In the genomic region with DNA sequence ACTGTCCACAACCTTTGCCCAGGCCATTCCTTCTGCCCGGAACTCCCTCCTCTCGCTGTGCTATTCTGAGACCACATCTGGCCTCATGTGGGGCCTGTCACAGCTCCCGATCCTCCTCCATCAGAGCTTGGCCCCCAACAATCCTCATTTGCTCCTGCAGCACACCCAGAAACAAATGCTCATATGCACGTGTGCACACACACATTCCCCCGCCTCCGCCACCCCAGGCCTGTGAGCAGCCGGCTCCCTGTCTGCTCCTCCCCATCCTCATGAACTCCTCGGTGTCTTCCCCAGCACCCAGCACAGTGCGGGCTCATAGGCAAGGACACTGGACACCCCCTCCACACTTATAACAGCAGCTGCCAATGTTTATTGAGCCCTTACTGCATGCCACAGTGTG, we compare ENCODE assay signal across 16 cellular contexts. TPM values are rescaled to one million over a fixed set of nuclear protein-coding genes. Genes with fewer than 3 reads are reported as not detected.
DNase-seq lines count a peak whose midpoint lies in the region; ATAC-seq and TF ChIP-seq lines count a peak whose summit lies in the region.
"Had no signal": no experiment of that assay in that cellular context is flagged by ENCODE, and none has a peak within 500 bp of the region (broad histone marks: within the 10 kb centered on the region; RNA-seq: fewer than 3 reads in every experiment).

No MANE protein-coding gene starts in this region.

- H3K36me3 Mint-ChIP-seq in endodermal cell (ENCODE audit: low read depth) (no peaks in the 10 kb centered on the region), neural crest cell (ENCODE audit: low read depth) (no peaks in the 10 kb centered on the region)

- no peaks in the 10 kb centered on the region for H3K9me3 Mint-ChIP-seq in endodermal cell
- no peaks in the 10 kb centered on the region for H3K9me3 Mint-ChIP-seq in neural crest cell

- H3K27me3 ChIP-seq in heart right ventricle: no peaks in the 10 kb centered on the region
- H3K27me3 ChIP-seq in endodermal cell (ENCODE audit: control insufficient read depth, insufficient read depth, low read length, poor library complexity, severe bottlenecking): no peaks in the 10 kb centered on the region

- H3K4me1 ChIP-seq in heart right ventricle: peaks cover 0 to 15% (median 0%) of the 10 kb centered on the region in 9 donors
- H3K4me1 ChIP-seq in endodermal cell (ENCODE audit: control insufficient read depth, insufficient read depth, low read length): no peaks in the 10 kb centered on the region

- H3K36me3 ChIP-seq in heart right ventricle (no peaks in the 10 kb centered on the region), endodermal cell (ENCODE audit: control insufficient read depth, insufficient read depth, low read length) (no peaks in the 10 kb centered on the region)

- H3K9me3 ChIP-seq in heart right ventricle (no peaks in the 10 kb centered on the region), endodermal cell (ENCODE audit: control insufficient read depth, low read length) (no peaks in the 10 kb centered on the region)

- intact Hi-C loops in heart right ventricle (cut with DNase I): no loop called here
- intact Hi-C loops in left cardiac atrium (cut with DNase I): no loop called here

- H3K4me3 ChIP-seq in heart right ventricle (no peak overlapping the region), endodermal cell (ENCODE audit: low read length) (no peak overlapping the region)

- WGBS in heart right ventricle, 2 donors: 70 to 77% methylated on average over 9 of the region's 9 CpGs
- 86 to 96% methylated on average over 4 to 9 of the region's 9 CpGs for WGBS in endodermal cell (ENCODE audit: insufficient coverage in 1 of 2, insufficient read length in 1 of 2), 2 experiments

- TF ChIP-seq CTCF in heart right ventricle (IDR thresholded peaks at IDR 0.05) (no peak), endodermal cell (conservative IDR thresholded peaks at IDR 0.05) (no peak), neural crest cell (conservative IDR thresholded peaks at IDR 0.05) (no peak)

- DNase-seq in heart right ventricle: no peak
- DNase-seq in left cardiac atrium: no peak
- peak; percentile 49 for DNase-seq in endodermal cell
- no peak for DNase-seq in neural crest cell (ENCODE audit: low read depth, low spot score)
- no peak for DNase-seq in SW480 (ENCODE audit: low spot score)
- no peak for DNase-seq in NAMALWA (ENCODE audit: low spot score)
- DNase-seq in HUDEP-2 (lab: John Stamatoyannopoulos, UW; ENCODE audit: unreplicated experiment in 76 of 76): no peak
- no peak for DNase-seq in activated CD8-positive, alpha-beta memory T cell treated with anti-CD3 and anti-CD28 coated beads for 24 hours
- DNase-seq: COR-L47, MV-4-11, NCI-H1436 treated with DMSO at 0.1 percent for 48 hours, NCI-H2081, NCI-H510A treated with DMSO at 0.1 percent for 48 hours had no signal

- H3K27ac Mint-ChIP-seq in endodermal cell: no peak overlapping the region
- H3K27ac Mint-ChIP-seq in neural crest cell (ENCODE audit: unreplicated experiment): peak overlapping the region; percentile 53

- H3K27me3 Mint-ChIP-seq in endodermal cell (ENCODE audit: insufficient read depth) (peaks cover 6% of the 10 kb centered on the region), neural crest cell (ENCODE audit: low read depth) (no peaks in the 10 kb centered on the region)

- H3K9ac ChIP-seq in endodermal cell (ENCODE audit: extremely low read depth, low read length, poor library complexity, severe bottlenecking): no peak overlapping the region

- H3K27ac ChIP-seq in heart right ventricle (no peak overlapping the region), endodermal cell (ENCODE audit: low read depth, low read length) (no peak overlapping the region)
- H3K27ac ChIP-seq: C4-2B had no signal

- H3K4me3 Mint-ChIP-seq in endodermal cell (no peak overlapping the region), neural crest cell (peak overlapping the region; percentile 81)

- ATAC-seq in heart right ventricle: peak in 5 of 8 donors; percentile 19 to 39 (median 32)
- no peak for ATAC-seq in left cardiac atrium

- peaks cover 12% of the 10 kb centered on the region for H3K4me1 Mint-ChIP-seq in endodermal cell
- H3K4me1 Mint-ChIP-seq in neural crest cell: peaks cover 92% of the 10 kb centered on the region

RNA-seq across cellular contexts. Expression of gene PICK1, which starts 29.7 kb away (rescaled TPM):
- 10 to 100 TPM; 17.4 to 30.7 (median 22.1) TPM for total RNA-seq in heart right ventricle
- 10 to 100 TPM; 27.3 to 32.9 TPM for polyA plus RNA-seq in heart right ventricle
- total RNA-seq in left cardiac atrium: 10 to 100 TPM; 19.4 to 21.0 TPM
- 10 to 100 TPM; 42.7 to 54.1 TPM for total RNA-seq in endodermal cell
- polyA plus RNA-seq in endodermal cell (2013, experiment 1 of 2): 22.8 TPM
- 20.1 TPM for polyA plus RNA-seq in endodermal cell (2013, experiment 2 of 2)
- 20.1 and 24.0 TPM in 2 replicates for total RNA-seq in neural crest cell

RNA-seq across cellular contexts. Expression of gene SOX10, which starts 43.1 kb away (rescaled TPM):
- total RNA-seq in heart right ventricle: 1 to 10 TPM in 5 of 10 donors, under 1 TPM in 5; 0.11 to 3.2 (median 0.78) TPM
- polyA plus RNA-seq in heart right ventricle: 1 to 10 TPM; 1.8 to 3.8 TPM
- 1 to 10 TPM; 1.9 to 3.6 TPM for total RNA-seq in left cardiac atrium
- total RNA-seq in endodermal cell: 10 to 100 TPM; 11.2 to 13.4 TPM
- polyA plus RNA-seq in endodermal cell (2013, experiment 1 of 2): 45.9 TPM
- polyA plus RNA-seq in endodermal cell (2013, experiment 2 of 2): 42.6 TPM
- 279 and 293 TPM in 2 replicates for total RNA-seq in neural crest cell
- total RNA-seq: H4 had no signal

RNA-seq across cellular contexts. Expression of gene SLC16A8, which starts 56.5 kb away (rescaled TPM):
- total RNA-seq in heart right ventricle (under 1 TPM in 1 of 10 donors, not detected in 9; 0.34 TPM), left cardiac atrium (under 1 TPM in 1 of 2 donors, not detected in 1; 0.27 TPM), endodermal cell (1 to 10 TPM in 1 of 2 donors, under 1 TPM in 1; 0.57 to 1.1 TPM), neural crest cell (0.26 TPM in 1 of 2 replicates, not detected in the other)
- polyA plus RNA-seq in heart right ventricle: under 1 TPM; 0.19 to 0.22 TPM
- 0.61 TPM for polyA plus RNA-seq in endodermal cell (2013, experiment 1 of 2)
- polyA plus RNA-seq in endodermal cell (2013, experiment 2 of 2): 0.17 TPM
- total RNA-seq: H4, RPMI7951 had no signal

Comparison
In these comparisons a context has a peak if more than half of its experiments do, and no peak if none do; other contexts are left out.
1. ATAC-seq: peak in heart right ventricle (5 of 8); none in left cardiac atrium (0 of 2).
2. RNA of gene SOX10, which starts 43.1 kb away (total RNA-seq): 279 to 293 TPM in neural crest cell; 11.2 to 13.4 TPM in endodermal cell, 1.9 to 3.6 TPM in left cardiac atrium and 0.11 to 3.2 TPM in heart right ventricle; every median in the first group is over 10 times any median in the second.